Comparison of ENCODE assay signal across 21 cellular contexts in genomic region chr15:37582852-37583251, GRCh38.
DNase-seq lines count a peak whose midpoint lies in the region; ATAC-seq, FAIRE-seq and TF ChIP-seq lines count a peak whose summit lies in the region.
"Had no signal": no experiment of that assay in that cellular context is flagged by ENCODE, and none has a peak within 500 bp of the region (broad histone marks: within the 10 kb centered on the region; RNA-seq: fewer than 3 reads in every experiment).

No MANE protein-coding gene starts in this region.

- H4K20me1 ChIP-seq in Karpas-422 (ENCODE audit: insufficient read depth, low read depth, low read length), result no peaks in the 10 kb centered on the region
- H4K20me1 ChIP-seq: BLaER1 had no signal

- no CpG with 5 or more reads among the region's 5 CpGs for WGBS in neuronal stem cell (ENCODE audit: extremely low coverage in 2 of 2, insufficient read length in 2 of 2, insufficient replicate concordance in 1 of 2), 2 donors

- no peak overlapping the region for H4K91ac ChIP-seq in neuronal stem cell (ENCODE audit: low read depth, low read length, poor library complexity)

- no peaks in the 10 kb centered on the region for H3K79me1 ChIP-seq in neuronal stem cell (ENCODE audit: low read depth, low read length)

- FAIRE-seq in kidney (lab: Jason Lieb, UNC), result no peak
- FAIRE-seq: GM12891, H54 had no signal

- H3K27me3 ChIP-seq in BE2C (no peaks in the 10 kb centered on the region), RWPE2 (ENCODE audit: insufficient read depth, poor library complexity, severe bottlenecking) (peaks cover 20% of the 10 kb centered on the region), neuronal stem cell (ENCODE audit: control insufficient read depth in 3 of 3, insufficient read depth in 3 of 3, low read depth in 1 of 3, low read length in 3 of 3) (no peaks in the 10 kb centered on the region), uterus (no peaks in the 10 kb centered on the region), Karpas-422 (ENCODE audit: low read length) (no peaks in the 10 kb centered on the region)
- H3K27me3 ChIP-seq: BLaER1 had no signal

- no peaks in the 10 kb centered on the region for H3K36me3 ChIP-seq in BE2C
- H3K36me3 ChIP-seq in RWPE2 (ENCODE audit: low read depth), result no peaks in the 10 kb centered on the region
- H3K36me3 ChIP-seq in kidney (ENCODE audit: control insufficient read depth in 1 of 2, insufficient read depth in 2 of 2, low read length in 2 of 2), result no peaks in the 10 kb centered on the region
- no peaks in the 10 kb centered on the region for H3K36me3 ChIP-seq in neuronal stem cell (replicated peaks in 1 of 2; ENCODE audit: control insufficient read depth in 2 of 2, insufficient read depth in 2 of 2, low read length in 2 of 2)
- H3K36me3 ChIP-seq in uterus, result no peaks in the 10 kb centered on the region
- H3K36me3 ChIP-seq in Karpas-422 (ENCODE audit: insufficient read depth, low read length), result no peaks in the 10 kb centered on the region
- H3K36me3 ChIP-seq: BLaER1, HAP-1 had no signal

- TF ChIP-seq CTCF in BE2C (IDR thresholded peaks at IDR 0.05; ENCODE audit: low read depth, low read length), result no peak
- no peak for TF ChIP-seq CTCF in RWPE2 (IDR thresholded peaks at IDR 0.05; ENCODE audit: poor library complexity, severe bottlenecking)
- no peak for TF ChIP-seq CTCF in kidney (IDR thresholded peaks at IDR 0.05; ENCODE audit: borderline replicate concordance, extremely low read depth, insufficient read depth)
- no peak for TF ChIP-seq CTCF in uterus (IDR thresholded peaks at IDR 0.05)

- no peak for TF ChIP-seq POLR2A in uterus (IDR thresholded peaks at IDR 0.05)

- H3K9ac ChIP-seq in kidney (ENCODE audit: low read length in 2 of 2) (no peak overlapping the region), neuronal stem cell (ENCODE audit: low read depth, low read length, poor library complexity) (peak overlapping the region; percentile 67), Karpas-422 (ENCODE audit: low read length) (no peak overlapping the region)
- H3K9ac ChIP-seq: BLaER1 had no signal

- no peak overlapping the region for H3K14ac ChIP-seq in neuronal stem cell (ENCODE audit: low read length)

- H2BK15ac ChIP-seq in neuronal stem cell (ENCODE audit: low read length), result no peak overlapping the region

- no peak overlapping the region for H4K8ac ChIP-seq in neuronal stem cell (ENCODE audit: low read depth, low read length)

- no peaks in the 10 kb centered on the region for H3K9me2 ChIP-seq in Karpas-422 (replicated peaks; ENCODE audit: insufficient read depth, low read length)

- ATAC-seq in RWPE2 (ENCODE audit: low read depth) (no peak), SK-N-SH treated with all-trans-retinoic acid at 6 μM for 48 hours (no peak)
- ATAC-seq: CD8-positive, alpha-beta T cell had no signal

- H2BK12ac ChIP-seq in neuronal stem cell (ENCODE audit: low read length), result no peak overlapping the region

- no peak overlapping the region for H2BK120ac ChIP-seq in neuronal stem cell (ENCODE audit: low read depth, low read length)

- H3K4me3 ChIP-seq in BE2C (ENCODE audit: low read depth, low read length), result no peak overlapping the region
- no peak overlapping the region for H3K4me3 ChIP-seq in RWPE2 (ENCODE audit: severe bottlenecking)
- no peak overlapping the region for H3K4me3 ChIP-seq in kidney (ENCODE audit: low read length in 2 of 2)
- H3K4me3 ChIP-seq in neuronal stem cell (ENCODE audit: low read length in 2 of 2), result no peak overlapping the region
- no peak overlapping the region for H3K4me3 ChIP-seq in uterus
- no peak overlapping the region for H3K4me3 ChIP-seq in Karpas-422 (ENCODE audit: low read length)
- H3K4me3 ChIP-seq: BLaER1, HAP-1 had no signal

- no peak overlapping the region for H3K27ac ChIP-seq in RWPE2 (ENCODE audit: poor library complexity, severe bottlenecking)
- no peak overlapping the region for H3K27ac ChIP-seq in kidney (ENCODE audit: low read depth in 2 of 2, low read length in 2 of 2)
- H3K27ac ChIP-seq in neuronal stem cell (replicated peaks; ENCODE audit: low read length), result no peak overlapping the region
- H3K27ac ChIP-seq in uterus, result no peak overlapping the region
- H3K27ac ChIP-seq in Karpas-422 (ENCODE audit: low read length), result no peak overlapping the region
- H3K27ac ChIP-seq: BLaER1, C4-2B had no signal

- no peaks in the 10 kb centered on the region for H3K79me2 ChIP-seq in Karpas-422 (ENCODE audit: low read length)

- peak overlapping the region; percentile 31 for H3K23ac ChIP-seq in neuronal stem cell (ENCODE audit: low read depth, low read length, poor library complexity)

- peak; percentile 61 for DNase-seq in BE2C
- peak; percentile 54 for DNase-seq in RWPE2 (ENCODE audit: low spot score)
- peak; percentile 58 for DNase-seq in kidney
- no peak for DNase-seq in neuronal stem cell (ENCODE audit: low spot score)
- no peak for DNase-seq in DMS79 treated with DMSO at 0.1 percent for 48 hours (lab: John Stamatoyannopoulos, UW)
- DNase-seq in uterus, result no peak
- DNase-seq in Karpas-422, result no peak
- DNase-seq: Caco-2; CD4-positive, CD25-positive, alpha-beta regulatory T cell; CD8-positive, alpha-beta T cell; DMS153; EL; GF-D8; GOT3; HFFc6 had no signal

- no peak overlapping the region for H3K4me2 ChIP-seq in neuronal stem cell (ENCODE audit: insufficient read depth, low read length, poor library complexity, severe bottlenecking)
- H3K4me2 ChIP-seq in Karpas-422 (ENCODE audit: low read depth, low read length, poor library complexity, severe bottlenecking), result no peak overlapping the region
- H3K4me2 ChIP-seq: BLaER1 had no signal

- H3K9me3 ChIP-seq in BE2C (peaks cover 3% of the 10 kb centered on the region; the same call in 1 of the 2 replicates), RWPE2 (ENCODE audit: severe bottlenecking) (no peaks in the 10 kb centered on the region), kidney (ENCODE audit: control insufficient read depth in 1 of 2, low read length in 2 of 2) (peaks cover 3% of the 10 kb centered on the region in 2 donors), neuronal stem cell (replicated peaks in 1 of 2; ENCODE audit: control insufficient read depth in 2 of 2, insufficient read depth in 1 of 2, low read depth in 1 of 2, low read length in 2 of 2) (peaks cover 2 to 5% of the 10 kb centered on the region in 2 donors), uterus (no peaks in the 10 kb centered on the region), Karpas-422 (ENCODE audit: low read length) (no peaks in the 10 kb centered on the region)

- peaks cover 18% of the 10 kb centered on the region for H3K4me1 ChIP-seq in BE2C
- H3K4me1 ChIP-seq in RWPE2 (ENCODE audit: insufficient read depth, poor library complexity, severe bottlenecking), result no peaks in the 10 kb centered on the region
- no peaks in the 10 kb centered on the region for H3K4me1 ChIP-seq in kidney (ENCODE audit: control insufficient read depth in 1 of 2, insufficient read depth in 1 of 2, low read depth in 1 of 2, low read length in 2 of 2)
- H3K4me1 ChIP-seq in neuronal stem cell (ENCODE audit: control insufficient read depth in 2 of 2, insufficient read depth in 1 of 2, low read depth in 1 of 2, low read length in 2 of 2), result peaks cover 0 to 2% of the 10 kb centered on the region in 2 donors
- no peaks in the 10 kb centered on the region for H3K4me1 ChIP-seq in uterus
- H3K4me1 ChIP-seq in Karpas-422 (ENCODE audit: low read length), result no peaks in the 10 kb centered on the region
- H3K4me1 ChIP-seq: BLaER1, Caco-2 had no signal

- H3K4ac ChIP-seq in neuronal stem cell (ENCODE audit: low read length), result no peak overlapping the region

- H3K18ac ChIP-seq in neuronal stem cell (ENCODE audit: low read length), result peak overlapping the region; percentile 59

- intact Hi-C loops in kidney (cut with DNase I), result no loop called here
- intact Hi-C loops in uterus (cut with DNase I; ENCODE audit: low total_unique reads), result no loop called here

- H2BK5ac ChIP-seq in neuronal stem cell (ENCODE audit: low read length), result no peak overlapping the region

- H2AFZ ChIP-seq in neuronal stem cell (ENCODE audit: low read length), result no peak overlapping the region
- H2AFZ ChIP-seq in Karpas-422 (ENCODE audit: low read length), result no peak overlapping the region

- no peak overlapping the region for H2AK5ac ChIP-seq in neuronal stem cell (ENCODE audit: low read depth, low read length)

TF ChIP-seq in SK-N-SH treated with all-trans-retinoic acid at 6 μM for 48 hours, 23 proteins besides CTCF, POLR2A, EP300 and RAD21 (continues in another document):
- TF ChIP-seq CSRNP3 (CRISPR knock-in tag; IDR thresholded peaks at IDR 0.05) (no peak), ZNF70 (CRISPR knock-in tag; IDR thresholded peaks at IDR 0.05) (no peak)
- TF ChIP-seq, protein P1, sequence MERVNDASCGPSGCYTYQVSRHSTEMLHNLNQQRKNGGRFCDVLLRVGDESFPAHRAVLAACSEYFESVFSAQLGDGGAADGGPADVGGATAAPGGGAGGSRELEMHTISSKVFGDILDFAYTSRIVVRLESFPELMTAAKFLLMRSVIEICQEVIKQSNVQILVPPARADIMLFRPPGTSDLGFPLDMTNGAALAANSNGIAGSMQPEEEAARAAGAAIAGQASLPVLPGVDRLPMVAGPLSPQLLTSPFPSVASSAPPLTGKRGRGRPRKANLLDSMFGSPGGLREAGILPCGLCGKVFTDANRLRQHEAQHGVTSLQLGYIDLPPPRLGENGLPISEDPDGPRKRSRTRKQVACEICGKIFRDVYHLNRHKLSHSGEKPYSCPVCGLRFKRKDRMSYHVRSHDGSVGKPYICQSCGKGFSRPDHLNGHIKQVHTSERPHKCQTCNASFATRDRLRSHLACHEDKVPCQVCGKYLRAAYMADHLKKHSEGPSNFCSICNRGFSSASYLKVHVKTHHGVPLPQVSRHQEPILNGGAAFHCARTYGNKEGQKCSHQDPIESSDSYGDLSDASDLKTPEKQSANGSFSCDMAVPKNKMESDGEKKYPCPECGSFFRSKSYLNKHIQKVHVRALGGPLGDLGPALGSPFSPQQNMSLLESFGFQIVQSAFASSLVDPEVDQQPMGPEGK (CRISPR knock-in tag; IDR thresholded peaks at IDR 0.05; ENCODE audit: borderline replicate concordance), result no peak

Comparison
In these comparisons a context has a peak if more than half of its experiments do, and no peak if none do; other contexts are left out.
1. DNase-seq: peak in BE2C (single experiment), RWPE2 (single experiment) and kidney (single experiment); none in neuronal stem cell (single experiment), DMS79 treated with DMSO at 0.1 percent for 48 hours (single experiment), uterus (0 of 2) and Karpas-422 (single experiment).